In genomic region chr12:48956279-48957140, GRCh38 we compare ENCODE assay signal across 8 cellular contexts. TPM values are rescaled to one million over a fixed set of nuclear protein-coding genes. Genes with fewer than 3 reads are reported as not detected.
DNase-seq lines count a peak whose midpoint lies in the region; ATAC-seq and TF ChIP-seq lines count a peak whose summit lies in the region.

No MANE protein-coding gene starts in this region.

- DNase-seq in NCI-H1436 (lab: John Stamatoyannopoulos, UW) (peak; percentile 56), NCI-H1436 treated with DMSO at 0.1 percent for 48 hours (lab: John Stamatoyannopoulos, UW) (no peak), NCI-H2171 (lab: John Stamatoyannopoulos, UW) (peak; percentile 89), fibroblast of gingiva (ENCODE audit: low read depth) (peak; percentile 97), mucosa of gallbladder (ENCODE audit: low spot score) (peak; percentile 85), transverse colon (peak; percentile 84)
- DNase-seq in activated CD4-positive, alpha-beta T cell treated with anti-CD3 and anti-CD28 coated beads, Interleukin-2, amount 10 ng/mL, durations not matched to agents 7 days and 5 days = no peak

- intact Hi-C loops in transverse colon (cut with DNase I; ENCODE audit: low total_unique reads) = no loop called here

- H3K27me3 Mint-ChIP-seq in activated CD4-positive, alpha-beta T cell treated with anti-CD3 and anti-CD28 coated beads, Interleukin-2, amount 10 ng/mL, durations not matched to agents 7 days and 5 days = peaks cover 18% of the 10 kb centered on the region

- peaks cover 29% of the 10 kb centered on the region for H3K4me1 Mint-ChIP-seq in activated CD4-positive, alpha-beta T cell treated with anti-CD3 and anti-CD28 coated beads, Interleukin-2, amount 10 ng/mL, durations not matched to agents 7 days and 5 days

- no peak for TF ChIP-seq POLR2A in transverse colon (IDR thresholded peaks at IDR 0.05)

- POLR2A ChIA-PET in activated CD4-positive, alpha-beta T cell treated with anti-CD3 and anti-CD28 coated beads, Interleukin-2, amount 10 ng/mL, durations not matched to agents 7 days and 5 days (lab: Charles Lee) = no interaction called here

- no peaks in the 10 kb centered on the region for H3K9me3 ChIP-seq in transverse colon

- peak overlapping the region; percentile 98 for H3K4me3 Mint-ChIP-seq in activated CD4-positive, alpha-beta T cell treated with anti-CD3 and anti-CD28 coated beads, Interleukin-2, amount 10 ng/mL, durations not matched to agents 7 days and 5 days

- no peaks in the 10 kb centered on the region for H3K36me3 ChIP-seq in transverse colon

- TF ChIP-seq CTCF in transverse colon (IDR thresholded peaks at IDR 0.05) = peak in 1 of 5 experiments; percentile 36

- no peak for TF ChIP-seq EP300 in transverse colon (IDR thresholded peaks at IDR 0.05; ENCODE audit: low read depth)

- peak overlapping the region; percentile 83 to 94 (median 90) for H3K27ac ChIP-seq in transverse colon

- in situ Hi-C loops in transverse colon (cut with MboI; ENCODE audit: low pct_ligation_motif_present in 1 of 4, low pct_unique_long_range_greater_than_20kb in 1 of 4, low sequenced_read_pairs in 3 of 4) = no loop called here

- H3K27ac Mint-ChIP-seq in activated CD4-positive, alpha-beta T cell treated with anti-CD3 and anti-CD28 coated beads, Interleukin-2, amount 10 ng/mL, durations not matched to agents 7 days and 5 days = peak overlapping the region; percentile 90

- 1 to 4% methylated on average over 7 to 28 of the region's 29 CpGs for WGBS in transverse colon (ENCODE audit: low coverage in 1 of 2), 2 donors

- ATAC-seq in HG02623 (IDR thresholded peaks at IDR 0.05; ENCODE audit: unreplicated experiment) = peak; percentile 3

- H3K4me3 ChIP-seq in transverse colon = peak overlapping the region; percentile 59 to 96 (median 80)

- H3K9me3 Mint-ChIP-seq in activated CD4-positive, alpha-beta T cell treated with anti-CD3 and anti-CD28 coated beads, Interleukin-2, amount 10 ng/mL, durations not matched to agents 7 days and 5 days = no peaks in the 10 kb centered on the region

- CTCF ChIA-PET in activated CD4-positive, alpha-beta T cell treated with anti-CD3 and anti-CD28 coated beads, Interleukin-2, amount 10 ng/mL, durations not matched to agents 7 days and 5 days (lab: Charles Lee) = interaction anchor here (0.6 to 4.8 kb wide), 10 partner anchors 12 to 214 kb away, joined by 3 to 34 read pairs (median 4); partner anchors contain the start of gene WNT1

- peaks cover 29% of the 10 kb centered on the region for H3K36me3 Mint-ChIP-seq in activated CD4-positive, alpha-beta T cell treated with anti-CD3 and anti-CD28 coated beads, Interleukin-2, amount 10 ng/mL, durations not matched to agents 7 days and 5 days (ENCODE audit: low read depth)

- peaks cover 6 to 34% (median 23%) of the 10 kb centered on the region in 4 donors for H3K4me1 ChIP-seq in transverse colon

- no peaks in the 10 kb centered on the region for H3K27me3 ChIP-seq in transverse colon

RNA-seq across cellular contexts. Expression of gene ARF3, which starts 0.8 kb away (rescaled TPM):
- 100 to 1,000 TPM in 1 of 2 experiments, 10 to 100 TPM in 1; 89.6 to 114 TPM for total RNA-seq in activated CD4-positive, alpha-beta T cell treated with anti-CD3 and anti-CD28 coated beads, Interleukin-2, amount 10 ng/mL, durations not matched to agents 7 days and 5 days
- total RNA-seq in mucosa of gallbladder (198 TPM), transverse colon (100 to 1,000 TPM in 2 of 4 donors, 10 to 100 TPM in 2; 30.8 to 117 (median 99.8) TPM)

RNA-seq across cellular contexts. Expression of gene WNT10B, which starts 15.0 kb away (rescaled TPM):
- total RNA-seq in activated CD4-positive, alpha-beta T cell treated with anti-CD3 and anti-CD28 coated beads, Interleukin-2, amount 10 ng/mL, durations not matched to agents 7 days and 5 days = under 1 TPM; 0.52 to 0.99 TPM
- total RNA-seq in mucosa of gallbladder = 0.58 TPM
- 1 to 10 TPM in 1 of 4 donors, under 1 TPM in 1, not detected in 2; 0.41 to 1.4 TPM for total RNA-seq in transverse colon

RNA-seq across cellular contexts. Expression of gene WNT1, which starts 21.6 kb away (rescaled TPM):
- under 1 TPM; 0.17 to 0.29 TPM for total RNA-seq in activated CD4-positive, alpha-beta T cell treated with anti-CD3 and anti-CD28 coated beads, Interleukin-2, amount 10 ng/mL, durations not matched to agents 7 days and 5 days
- total RNA-seq in mucosa of gallbladder = 0.29 TPM
- total RNA-seq in transverse colon = not detected

RNA-seq across cellular contexts. Expression of gene FKBP11, which starts 31.2 kb away (rescaled TPM):
- 10 to 100 TPM; 44.2 to 45.6 TPM for total RNA-seq in activated CD4-positive, alpha-beta T cell treated with anti-CD3 and anti-CD28 coated beads, Interleukin-2, amount 10 ng/mL, durations not matched to agents 7 days and 5 days
- 34.6 TPM for total RNA-seq in mucosa of gallbladder
- total RNA-seq in transverse colon = 10 to 100 TPM; 12.1 to 35.9 (median 20.9) TPM

RNA-seq across cellular contexts. Expression of gene DDN, which starts 42.7 kb away (rescaled TPM):
- under 1 TPM; 0.10 to 0.17 TPM for total RNA-seq in activated CD4-positive, alpha-beta T cell treated with anti-CD3 and anti-CD28 coated beads, Interleukin-2, amount 10 ng/mL, durations not matched to agents 7 days and 5 days
- total RNA-seq in mucosa of gallbladder (0.06 TPM), transverse colon (under 1 TPM in 2 of 4 donors, not detected in 2; 0.27 to 0.32 TPM)

Comparison
In these comparisons a context has a peak if more than half of its experiments do, and no peak if none do; other contexts are left out.
1. DNase-seq: peak in NCI-H1436 (single experiment), NCI-H2171 (single experiment), fibroblast of gingiva (single experiment), mucosa of gallbladder (single experiment) and transverse colon (single experiment); none in NCI-H1436 treated with DMSO at 0.1 percent for 48 hours (single experiment) and activated CD4-positive, alpha-beta T cell treated with anti-CD3 and anti-CD28 coated beads, Interleukin-2, amount 10 ng/mL, durations not matched to agents 7 days and 5 days (single experiment).